8 cellular contexts compared by ENCODE assay signal in the genomic region with DNA sequence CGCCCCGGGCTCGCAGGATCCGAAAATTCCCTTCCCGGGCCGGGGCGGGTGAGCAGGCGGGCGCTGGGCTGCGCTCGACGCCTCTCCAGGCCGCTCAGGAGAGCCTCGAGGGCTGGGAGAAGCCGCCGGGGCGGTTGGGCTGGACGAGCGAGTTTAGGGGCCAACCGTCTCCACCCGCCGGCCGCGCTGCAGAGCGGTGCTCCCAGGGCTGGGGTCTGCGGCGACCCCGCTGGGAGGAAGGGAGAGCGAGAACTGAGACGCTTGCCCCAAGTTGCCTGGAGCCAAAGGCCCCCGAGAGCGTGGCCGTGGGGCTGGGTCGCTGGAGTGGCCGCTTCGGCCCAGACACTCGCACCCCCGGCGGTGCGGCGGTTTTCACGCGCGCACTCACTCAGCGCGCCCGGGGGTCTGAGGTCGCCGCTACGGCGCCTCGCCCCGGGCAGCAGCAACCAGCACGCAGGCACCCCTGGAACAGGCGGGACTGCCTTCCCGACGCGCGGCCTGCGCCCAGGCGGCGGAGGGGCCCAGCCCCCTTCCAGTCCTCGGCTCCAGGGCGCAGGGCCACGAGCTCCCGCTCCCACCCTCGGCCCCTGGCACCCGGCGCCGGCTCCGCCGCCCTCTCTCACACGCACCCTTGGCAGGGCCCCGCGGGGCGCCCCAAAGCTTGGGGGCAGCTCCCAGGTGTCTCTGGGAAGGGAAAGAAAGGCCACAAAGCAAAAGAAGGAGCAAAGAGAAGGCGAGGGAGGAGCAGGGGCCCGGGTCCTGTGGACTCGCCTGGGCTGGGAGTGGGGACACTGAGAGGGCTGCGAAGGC. TPM values are rescaled to one million over a fixed set of nuclear protein-coding genes. Genes with fewer than 3 reads are reported as not detected.
A peak's percentile ranks its signal among the peaks of the same experiment; 100 is the strongest.
DNase-seq lines count a peak whose midpoint lies in the region; ATAC-seq and TF ChIP-seq lines count a peak whose summit lies in the region.

No MANE protein-coding gene starts in this region.

- peak overlapping the region; percentile 84 for H3K9ac ChIP-seq in HUES64 (ENCODE audit: low read depth, low read length)

- under 1% methylated on average over 80 of the region's 80 CpGs for WGBS in HUES64
- whole genome bisulfite sequencing in spleen, 5 donors: 3 to 5% (median 4%) methylated on average over 37 to 80 of the region's 80 CpGs

- CTCF ChIA-PET in GM10248 (lab: Yijun Ruan, JAX): no interaction called here

- peak in 1 of 10 donors; percentile 23 for DNase-seq in dorsolateral prefrontal cortex
- peak; percentile 70 for DNase-seq in left kidney (ENCODE audit: low read depth, low spot score)
- peak; percentile 61 for DNase-seq in spleen
- no peak for DNase-seq in NCI-H748 treated with DMSO at 0.1 percent for 48 hours (lab: John Stamatoyannopoulos, UW)
- no peak for DNase-seq in GM10248 (ENCODE audit: extremely low spot score)

- H3K4me3 ChIP-seq in HUES64 (ENCODE audit: low read length) (peak overlapping the region; percentile 76), dorsolateral prefrontal cortex (peak overlapping the region; percentile 41 to 73 (median 61)), spleen (peak overlapping the region; percentile 4 to 60 (median 30))

- H3K27ac ChIP-seq in HUES64 (ENCODE audit: low read depth, low read length) (peak overlapping the region; percentile 86), dorsolateral prefrontal cortex (peak overlapping the region; percentile 88 to 99 (median 98)), spleen (peak overlapping the region; percentile 13 to 82 (median 76))

- intact Hi-C loops in dorsolateral prefrontal cortex (cut with DNase I): loop anchor here in 1 of 2 donors (1.0 kb wide), 1 partner anchor 11 kb away; no protein-coding TSS in a partner anchor
- intact Hi-C loops in spleen (cut with DNase I; ENCODE audit: low total_unique reads): no loop called here

- TF ChIP-seq CTCF in dorsolateral prefrontal cortex (IDR thresholded peaks at IDR 0.05 in 54 of 56, conservative IDR thresholded peaks at IDR 0.05 in 2 of 56; ENCODE audit: low read depth in 1 of 56, partially characterized antibody in 56 of 56) (no peak), spleen (IDR thresholded peaks at IDR 0.05 in 8 of 11, conservative IDR thresholded peaks at IDR 0.05 in 3 of 11) (no peak), GM10248 (IDR thresholded peaks at IDR 0.05; ENCODE audit: control extremely low read depth, extremely low read depth, low read depth, missing control alignments) (no peak)

- TF ChIP-seq POLR2A in spleen (IDR thresholded peaks at IDR 0.05): no peak

- no peaks in the 10 kb centered on the region for H3K9me3 ChIP-seq in HUES64 (ENCODE audit: insufficient read depth, low read depth, low read length)
- no peaks in the 10 kb centered on the region for H3K9me3 ChIP-seq in spleen

- no peak for ATAC-seq in HG02885 (IDR thresholded peaks at IDR 0.05; ENCODE audit: poor library complexity, unreplicated experiment)
- no peak for ATAC-seq in HG02623 (IDR thresholded peaks at IDR 0.05; ENCODE audit: unreplicated experiment)

- H3K36me3 ChIP-seq in HUES64 (ENCODE audit: insufficient read depth, low read length) (peaks cover 7% of the 10 kb centered on the region; the same call in 1 of the 2 replicates), spleen (no peaks in the 10 kb centered on the region)

- POLR2A ChIA-PET in GM10248 (lab: Yijun Ruan, JAX): no interaction called here

- peaks cover 13% of the 10 kb centered on the region for H3K4me1 ChIP-seq in HUES64 (ENCODE audit: insufficient read depth, low read length)
- peaks cover 0 to 16% (median 11%) of the 10 kb centered on the region in 6 donors for H3K4me1 ChIP-seq in spleen

- H3K27me3 ChIP-seq in HUES64 (ENCODE audit: insufficient read depth, low read length): peaks cover 14% of the 10 kb centered on the region
- H3K27me3 ChIP-seq in dorsolateral prefrontal cortex: peaks cover 0 to 28% (median 7%) of the 10 kb centered on the region in 45 donors
- peaks cover 0 to 67% (median 26%) of the 10 kb centered on the region in 7 donors for H3K27me3 ChIP-seq in spleen (replicated peaks in 1 of 7)

RNA-seq across cellular contexts. Expression of a gene that starts 0.6 kb away (rescaled TPM):
- polyA plus RNA-seq in HUES64 (2013, experiment 1 of 2): 29.7 TPM
- polyA plus RNA-seq in HUES64 (2013, experiment 2 of 2): 35.8 TPM
- total RNA-seq in dorsolateral prefrontal cortex (100 to 1,000 TPM in 1 of 120 experiments, 10 to 100 TPM in 118, 1 to 10 TPM in 1; 9.3 to 104 (median 26.2) TPM), spleen (1 to 10 TPM; 2.6 to 6.7 (median 4.4) TPM)
- polyA plus RNA-seq in spleen: 1 to 10 TPM; 1.8 to 4.3 (median 2.7) TPM

RNA-seq across cellular contexts. Expression of a gene that starts 7.1 kb away (rescaled TPM):
- not detected for polyA plus RNA-seq in HUES64 (2013, experiment 1 of 2)
- polyA plus RNA-seq in HUES64 (2013, experiment 2 of 2): not detected
- total RNA-seq in dorsolateral prefrontal cortex (under 1 TPM in 3 of 120 experiments, not detected in 117; 0.36 to 0.71 (median 0.44) TPM), spleen (not detected)
- not detected for polyA plus RNA-seq in spleen

RNA-seq across cellular contexts. Expression of a gene that starts 11.3 kb away (rescaled TPM):
- 0.25 TPM for polyA plus RNA-seq in HUES64 (2013, experiment 1 of 2)
- 0.82 TPM for polyA plus RNA-seq in HUES64 (2013, experiment 2 of 2)
- total RNA-seq in dorsolateral prefrontal cortex: 100 to 1,000 TPM in 13 of 120 experiments, 10 to 100 TPM in 104, 1 to 10 TPM in 3; 8.5 to 244 (median 46.0) TPM
- 10 to 100 TPM in 1 of 7 donors, 1 to 10 TPM in 6; 2.1 to 13.0 (median 4.3) TPM for total RNA-seq in spleen
- 1 to 10 TPM; 1.3 to 4.1 (median 2.7) TPM for polyA plus RNA-seq in spleen

RNA-seq across cellular contexts. Expression of a gene that starts 12.9 kb away (rescaled TPM):
- polyA plus RNA-seq in HUES64 (2013, experiment 1 of 2): 23.6 TPM
- 28.5 TPM for polyA plus RNA-seq in HUES64 (2013, experiment 2 of 2)
- total RNA-seq in dorsolateral prefrontal cortex: 100 to 1,000 TPM; 238 to 610 (median 461) TPM
- total RNA-seq in spleen: 10 to 100 TPM in 2 of 7 donors, 1 to 10 TPM in 5; 7.1 to 13.7 (median 8.3) TPM
- 1 to 10 TPM; 5.1 to 7.1 (median 6.3) TPM for polyA plus RNA-seq in spleen

RNA-seq across cellular contexts. Expression of a gene that starts 42.5 kb away (rescaled TPM):
- polyA plus RNA-seq in HUES64 (2013, experiment 1 of 2): 0.10 TPM
- 0.06 TPM for polyA plus RNA-seq in HUES64 (2013, experiment 2 of 2)
- under 1 TPM in 14 of 120 experiments, not detected in 106; 0.08 to 0.28 (median 0.11) TPM for total RNA-seq in dorsolateral prefrontal cortex
- under 1 TPM in 1 of 7 donors, not detected in 6; 0.82 TPM for total RNA-seq in spleen
- polyA plus RNA-seq in spleen: under 1 TPM; 0.35 to 0.44 (median 0.37) TPM

Comparison
In these comparisons a context has a peak if more than half of its experiments do, and no peak if none do; other contexts are left out.
1. DNase-seq: peak in left kidney (single experiment) and spleen (single experiment); none in NCI-H748 treated with DMSO at 0.1 percent for 48 hours (single experiment) and GM10248 (single experiment).
2. Peak in every context shown above with its lines, with median percentiles within 50 percentile points of each other: H3K27ac ChIP-seq and H3K4me3 ChIP-seq.